8 cellular contexts compared by ENCODE assay signal in the genomic region with DNA sequence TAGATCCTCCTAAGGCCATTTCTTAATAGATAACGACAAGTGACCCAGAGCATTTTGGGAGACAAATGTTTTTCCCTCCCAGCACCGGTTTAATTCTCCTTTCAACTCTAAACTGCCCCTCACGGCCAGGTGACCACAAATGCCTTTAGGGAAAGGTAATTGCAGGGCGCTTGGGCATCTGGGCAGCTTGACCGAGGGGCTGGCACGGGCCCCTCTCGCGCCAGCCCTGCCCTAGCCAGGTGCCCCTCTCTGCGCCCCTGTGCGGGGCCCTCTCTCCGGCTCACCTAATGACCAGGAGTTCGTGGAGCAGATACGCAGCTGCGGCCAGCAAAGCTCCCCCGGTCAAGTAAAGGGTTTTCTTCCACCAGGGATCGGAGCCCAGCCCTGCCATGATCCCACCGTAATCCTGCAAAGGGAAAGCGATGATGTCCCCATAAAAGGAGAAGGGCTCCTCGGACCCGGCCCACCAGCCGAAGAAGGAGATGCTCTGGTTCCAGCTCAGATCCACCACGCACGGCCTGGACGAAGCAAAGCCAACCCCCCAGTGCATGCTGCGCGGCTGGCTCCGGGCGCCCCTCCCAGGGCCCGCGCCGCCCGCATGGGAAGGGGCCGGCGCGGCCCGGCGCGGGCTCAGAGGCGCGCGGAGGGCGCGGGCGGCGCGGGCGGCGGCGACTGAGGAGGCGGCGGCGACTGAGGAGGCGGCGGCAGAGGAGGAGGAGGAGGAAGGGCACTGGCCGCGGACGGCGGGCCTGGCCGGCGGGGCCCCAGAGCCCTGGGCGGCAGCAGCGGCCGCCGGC. TPM values are rescaled to one million over a fixed set of nuclear protein-coding genes. Genes with fewer than 3 reads are reported as not detected.
DNase-seq lines count a peak whose midpoint lies in the region; ATAC-seq, FAIRE-seq and TF ChIP-seq lines count a peak whose summit lies in the region.

No MANE protein-coding gene starts in this region.

- H3K9ac ChIP-seq in mesenchymal stem cell (ENCODE audit: low read length): peak overlapping the region; percentile 60

- no peak overlapping the region for H2BK15ac ChIP-seq in mesenchymal stem cell (ENCODE audit: low read depth, poor library complexity, severe bottlenecking)

- no peak overlapping the region for H3K23ac ChIP-seq in mesenchymal stem cell (ENCODE audit: low read length in 2 of 2)

- CTCF ChIA-PET in A549 (lab: Yijun Ruan, JAX): interaction anchor here (2.8 kb wide), 1 partner anchor 14 kb away, joined by 14 read pairs; no protein-coding TSS in a partner anchor

- H3K79me1 ChIP-seq in mesenchymal stem cell (replicated peaks; ENCODE audit: low read length, poor library complexity, severe bottlenecking): peaks cover 2% of the 10 kb centered on the region

- H4K8ac ChIP-seq in mesenchymal stem cell (ENCODE audit: low read length): no peak overlapping the region

- H3K27me3 ChIP-seq in mesenchymal stem cell (ENCODE audit: control insufficient read depth in 1 of 2, insufficient read depth in 1 of 2, low read length in 2 of 2) (peaks cover 14 to 47% of the 10 kb centered on the region in 2 experiments), vagina (no peaks in the 10 kb centered on the region)

- peak; percentile 55 to 58; a peak in 4 of 6 replicates for ATAC-seq in A549
- peak; percentile 29 for ATAC-seq in GM19328 (IDR thresholded peaks at IDR 0.05; ENCODE audit: unreplicated experiment)

- peak overlapping the region in 1 of 2 experiments; percentile 51 for H3K4ac ChIP-seq in mesenchymal stem cell (ENCODE audit: low read depth in 1 of 2, low read length in 2 of 2)

- H3K36me3 ChIP-seq in mesenchymal stem cell (ENCODE audit: control insufficient read depth in 1 of 2, insufficient read depth in 2 of 2, low read depth in 1 of 2, low read length in 2 of 2): no peaks in the 10 kb centered on the region
- no peaks in the 10 kb centered on the region for H3K36me3 ChIP-seq in vagina

- no peak overlapping the region for H2BK5ac ChIP-seq in mesenchymal stem cell (ENCODE audit: low read depth, low read length, poor library complexity, severe bottlenecking)

- DNase-seq in A549 (ENCODE audit: low read depth in 1 of 2, low spot score in 1 of 2) (no peak), cardiac fibroblast (ENCODE audit: low read depth in 2 of 2) (no peak), mesenchymal stem cell (peak; percentile 7), vagina (ENCODE audit: extremely low spot score in 2 of 2) (no peak), GOT3 (lab: John Stamatoyannopoulos, UW) (no peak), NCI-H510A (lab: John Stamatoyannopoulos, UW) (no peak)
- DNase-seq in Jurkat, Clone E6-1 (ENCODE audit: low read depth, low spot score): no peak

- H3K27ac ChIP-seq in A549 (peak overlapping the region; percentile 70 to 94), mesenchymal stem cell (ENCODE audit: low read length, poor library complexity, severe bottlenecking) (no peak overlapping the region), vagina (peak overlapping the region; percentile 53)

- POLR2A ChIA-PET in A549 (lab: Yijun Ruan, JAX): interaction anchor here (1.9 kb wide), 1 partner anchor 45 kb away, joined by 8 read pairs; the partner anchor contains the start of gene COQ3

- FAIRE-seq in A549 (lab: Jason Lieb, UNC): no peak

- H3K18ac ChIP-seq in mesenchymal stem cell (ENCODE audit: low read depth in 1 of 2, low read length in 2 of 2): peak overlapping the region; percentile 9 to 62

- TF ChIP-seq CTCF in A549 (IDR thresholded peaks at IDR 0.05) (no peak), cardiac fibroblast (IDR thresholded peaks at IDR 0.05; ENCODE audit: low read depth, low read length) (no peak), vagina (IDR thresholded peaks at IDR 0.05) (no peak)

- TF ChIP-seq RAD21 in A549 (conservative IDR thresholded peaks at IDR 0.05 in 1 of 2, IDR thresholded peaks at IDR 0.05 in 1 of 2): no peak

- H3K4me3 ChIP-seq in A549: peak overlapping the region; percentile 68
- H3K4me3 ChIP-seq in Jurkat, Clone E6-1 (ENCODE audit: low read length): peak overlapping the region; percentile 46
- H3K4me3 ChIP-seq in cardiac fibroblast (replicated peaks in 1 of 2; ENCODE audit: low read depth in 2 of 2, low read length in 2 of 2): peak overlapping the region; percentile 51 to 61
- peak overlapping the region; percentile 70 to 83 for H3K4me3 ChIP-seq in mesenchymal stem cell (ENCODE audit: insufficient read depth in 1 of 2, low read depth in 1 of 2, low read length in 2 of 2)
- peak overlapping the region; percentile 63 for H3K4me3 ChIP-seq in vagina

- no peaks in the 10 kb centered on the region for H3K9me3 ChIP-seq in A549
- H3K9me3 ChIP-seq in mesenchymal stem cell (ENCODE audit: control insufficient read depth, low read length): no peaks in the 10 kb centered on the region
- no peaks in the 10 kb centered on the region for H3K9me3 ChIP-seq in vagina

- H2AFZ ChIP-seq in mesenchymal stem cell (ENCODE audit: low read depth, low read length): peak overlapping the region; percentile 82

- WGBS in A549 (ENCODE audit: missing lambda C conversion rate): 65% methylated on average over 13 of the region's 64 CpGs
- WGBS in mesenchymal stem cell: 6% methylated on average over 35 of the region's 64 CpGs

- TF ChIP-seq POLR2A in A549 (IDR thresholded peaks at IDR 0.05; ENCODE audit: low read length) (no peak), vagina (IDR thresholded peaks at IDR 0.05) (no peak)

- no peak overlapping the region for H2AK5ac ChIP-seq in mesenchymal stem cell (ENCODE audit: low read length, severe bottlenecking)

- H3K14ac ChIP-seq in mesenchymal stem cell (ENCODE audit: low read length in 2 of 2): peak overlapping the region in 1 of 2 experiments; percentile 41

- no peak for TF ChIP-seq EP300 in A549 (IDR thresholded peaks at IDR 0.05)

- no peak overlapping the region for H4K91ac ChIP-seq in mesenchymal stem cell (ENCODE audit: low read length)

- peaks cover 13% of the 10 kb centered on the region for H3K4me1 ChIP-seq in A549
- peaks cover 9% of the 10 kb centered on the region for H3K4me1 ChIP-seq in mesenchymal stem cell (ENCODE audit: control insufficient read depth, insufficient read depth, low read depth, low read length)
- peaks cover 14% of the 10 kb centered on the region for H3K4me1 ChIP-seq in vagina

- intact Hi-C loops in vagina (cut with DNase I): no loop called here

- H2BK12ac ChIP-seq in mesenchymal stem cell (ENCODE audit: low read length in 2 of 2): peak overlapping the region in 1 of 2 experiments; percentile 72

- no peak overlapping the region for H2BK120ac ChIP-seq in mesenchymal stem cell (ENCODE audit: low read depth, low read length)

- H3K4me2 ChIP-seq in A549 (peak overlapping the region; percentile 90), mesenchymal stem cell (ENCODE audit: low read length, poor library complexity, severe bottlenecking) (peak overlapping the region; percentile 98)

TF ChIP-seq in A549, 52 proteins besides CTCF, POLR2A, EP300 and RAD21 (continues in another document):
- TF ChIP-seq JUN (IDR thresholded peaks at IDR 0.05): no peak
- TF ChIP-seq NPAS2 (CRISPR knock-in tag; IDR thresholded peaks at IDR 0.05; ENCODE audit: borderline replicate concordance): no peak
- no peak for TF ChIP-seq ELK1 (IDR thresholded peaks at IDR 0.05; ENCODE audit: low read depth, low read length)
- TF ChIP-seq, protein P1, sequence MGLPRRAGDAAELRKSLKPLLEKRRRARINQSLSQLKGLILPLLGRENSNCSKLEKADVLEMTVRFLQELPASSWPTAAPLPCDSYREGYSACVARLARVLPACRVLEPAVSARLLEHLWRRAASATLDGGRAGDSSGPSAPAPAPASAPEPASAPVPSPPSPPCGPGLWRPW (IDR thresholded peaks at IDR 0.05): no peak
- no peak for TF ChIP-seq HDAC2 (IDR thresholded peaks at IDR 0.05)
- no peak for TF ChIP-seq SMC3 (IDR thresholded peaks at IDR 0.05)
- TF ChIP-seq EHF (CRISPR knock-in tag; IDR thresholded peaks at IDR 0.05): no peak
- no peak for TF ChIP-seq EHMT2 (IDR thresholded peaks at IDR 0.05; ENCODE audit: low read depth)
- TF ChIP-seq HOXA7 (CRISPR knock-in tag; IDR thresholded peaks at IDR 0.05): no peak
- TF ChIP-seq POLR2AphosphoS2 (conservative IDR thresholded peaks at IDR 0.05; ENCODE audit: low read length): no peak

RNA-seq across cellular contexts. Expression of gene FAXC, which starts 0.5 kb away (rescaled TPM):
- polyA plus RNA-seq in A549 (2011; rRNA removed): 8.4 and 9.8 TPM in 2 replicates
- polyA plus RNA-seq in A549 (2012; cell fraction: cytosol; rRNA removed): 4.0 and 4.3 TPM in 2 replicates
- polyA plus RNA-seq in A549 (2012; cell fraction: nucleus; rRNA removed): 2.1 and 5.5 TPM in 2 replicates
- polyA plus RNA-seq in A549 (2017; fragmentation: RNase III; extraction: RNeasy Plus Mini Kit Qiagen cat#74134 plus additional on column Dnase treatment): 5.1 to 5.8 TPM (median 5.2 TPM) in 3 replicates
- 5.3 and 6.4 TPM in 2 replicates for polyA minus RNA-seq in A549 (2011; rRNA and poly(A)+ RNA removed)
- 3.1 TPM for polyA plus RNA-seq in Jurkat, Clone E6-1 (2012; ENCODE audit: insufficient read depth, insufficient read length)
- 0.83 TPM for polyA plus RNA-seq in mesenchymal stem cell (2013, experiment 1 of 2)
- 0.88 TPM for polyA plus RNA-seq in mesenchymal stem cell (2013, experiment 2 of 2)
- total RNA-seq in vagina: 6.6 TPM

RNA-seq across cellular contexts. Expression of gene COQ3, which starts 45.0 kb away (rescaled TPM):
- 17.2 and 17.3 TPM in 2 replicates for polyA plus RNA-seq in A549 (2011; rRNA removed)
- 7.0 and 7.2 TPM in 2 replicates for polyA plus RNA-seq in A549 (2012; cell fraction: cytosol; rRNA removed)
- 3.0 and 5.9 TPM in 2 replicates for polyA plus RNA-seq in A549 (2012; cell fraction: nucleus; rRNA removed)
- 13.1 to 14.0 TPM (median 13.3 TPM) in 3 replicates for polyA plus RNA-seq in A549 (2017; fragmentation: RNase III; extraction: RNeasy Plus Mini Kit Qiagen cat#74134 plus additional on column Dnase treatment)
- polyA minus RNA-seq in A549 (2011; rRNA and poly(A)+ RNA removed): 3.2 and 3.4 TPM in 2 replicates
- 13.1 TPM for polyA plus RNA-seq in Jurkat, Clone E6-1 (2012; ENCODE audit: insufficient read depth, insufficient read length)
- polyA plus RNA-seq in mesenchymal stem cell (2013, experiment 1 of 2): 5.6 TPM
- 6.5 TPM for polyA plus RNA-seq in mesenchymal stem cell (2013, experiment 2 of 2)
- 3.7 TPM for total RNA-seq in vagina
